15 cellular contexts compared by ENCODE assay signal in the genomic region with DNA sequence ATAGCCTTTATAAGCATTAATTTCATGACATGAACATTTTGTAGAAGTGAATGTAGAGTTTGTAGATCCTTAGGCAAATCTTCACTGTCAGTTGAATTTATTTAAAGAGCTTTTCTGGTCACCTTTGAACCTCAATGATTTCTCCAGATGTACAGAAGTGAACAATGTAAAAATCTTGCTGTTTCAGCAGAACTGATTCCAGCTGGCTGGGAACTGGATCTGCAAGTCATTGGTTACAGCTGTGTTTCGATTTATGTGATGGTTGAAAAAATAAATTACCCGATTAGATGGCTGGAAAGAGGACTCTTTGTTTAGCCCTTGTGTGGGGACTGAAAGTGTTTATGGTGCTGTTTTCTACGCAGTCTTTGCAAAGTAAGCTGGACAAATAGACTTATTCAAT.
A peak's percentile ranks its signal among the peaks of the same experiment; 100 is the strongest.
DNase-seq lines count a peak whose midpoint lies in the region; TF ChIP-seq lines count a peak whose summit lies in the region.
"Had no signal": no experiment of that assay in that cellular context is flagged by ENCODE, and none has a peak within 500 bp of the region (broad histone marks: within the 10 kb centered on the region; RNA-seq: fewer than 3 reads in every experiment).

No MANE protein-coding gene starts in this region.

- H3K9me3 ChIP-seq in mesenchymal stem cell (ENCODE audit: control insufficient read depth, low read length) (no peaks in the 10 kb centered on the region), spleen (peaks cover 0 to 4% (median 0%) of the 10 kb centered on the region in 8 donors)

- intact Hi-C loops in spleen (cut with DNase I; ENCODE audit: low total_unique reads): no loop called here

- H3K4me1 ChIP-seq in mesenchymal stem cell (ENCODE audit: control insufficient read depth, insufficient read depth, low read depth, low read length) (peaks cover 2% of the 10 kb centered on the region), spleen (no peaks in the 10 kb centered on the region)

- H3K27me3 ChIP-seq in mesenchymal stem cell (ENCODE audit: control insufficient read depth in 1 of 2, insufficient read depth in 1 of 2, low read length in 2 of 2): no peaks in the 10 kb centered on the region
- H3K27me3 ChIP-seq in spleen (replicated peaks in 1 of 7): no peaks in the 10 kb centered on the region

- no peak overlapping the region for H3K23ac ChIP-seq in mesenchymal stem cell (ENCODE audit: low read length in 2 of 2)

- no peak overlapping the region for H2BK5ac ChIP-seq in mesenchymal stem cell (ENCODE audit: low read depth, low read length, poor library complexity, severe bottlenecking)

- H2BK120ac ChIP-seq in mesenchymal stem cell (ENCODE audit: low read depth, low read length): no peak overlapping the region

- H4K91ac ChIP-seq in mesenchymal stem cell (ENCODE audit: low read length): no peak overlapping the region

- peak overlapping the region; percentile 72 for H3K9ac ChIP-seq in mesenchymal stem cell (ENCODE audit: low read length)

- DNase-seq in DMS79 treated with DMSO at 0.1 percent for 48 hours (lab: John Stamatoyannopoulos, UW): peak; percentile 18
- no peak for DNase-seq in DMS79 (lab: John Stamatoyannopoulos, UW)
- peak; percentile 11 for DNase-seq in epithelial cell of esophagus (ENCODE audit: low read depth)
- DNase-seq in mesenchymal stem cell: peak; percentile 32
- no peak for DNase-seq in activated effector memory CD4-positive, alpha-beta T cell treated with anti-CD3 and anti-CD28 coated beads, Interleukin-2, amount 50 U/mL, for 16 hours
- no peak for DNase-seq in spleen
- DNase-seq in NCI-H226: no peak
- DNase-seq: activated T-cell treated with anti-CD3 and anti-CD28 coated beads, Interleukin-2, amount 50 U/mL, for 72 hours; cerebellar nuclear complex; DMS53; NCI-H2107; stimulated activated CD4-positive, alpha-beta T cell treated with anti-CD3 and anti-CD28 coated beads, Interleukin-2, amount 100 ng/mL, for 48 hours; WERI-Rb-1 had no signal

- H3K4me3 ChIP-seq in epithelial cell of esophagus (ENCODE audit: low read length): no peak overlapping the region
- peak overlapping the region in 1 of 2 experiments; percentile 55 for H3K4me3 ChIP-seq in mesenchymal stem cell (ENCODE audit: insufficient read depth in 1 of 2, low read depth in 1 of 2, low read length in 2 of 2)
- no peak overlapping the region for H3K4me3 ChIP-seq in spleen

- no peak overlapping the region for H3K4ac ChIP-seq in mesenchymal stem cell (ENCODE audit: low read depth in 1 of 2, low read length in 2 of 2)

- H2AFZ ChIP-seq in mesenchymal stem cell (ENCODE audit: low read depth, low read length): no peak overlapping the region

- H3K79me1 ChIP-seq in mesenchymal stem cell (replicated peaks; ENCODE audit: low read length, poor library complexity, severe bottlenecking): peaks cover 6% of the 10 kb centered on the region

- H2AK5ac ChIP-seq in mesenchymal stem cell (ENCODE audit: low read length, severe bottlenecking): no peak overlapping the region

- no peak overlapping the region for H3K4me2 ChIP-seq in mesenchymal stem cell (ENCODE audit: low read length, poor library complexity, severe bottlenecking)

- TF ChIP-seq CTCF in epithelial cell of esophagus (IDR thresholded peaks at IDR 0.05; ENCODE audit: insufficient read depth, low read depth, low read length, missing control alignments): no peak
- TF ChIP-seq CTCF in spleen (IDR thresholded peaks at IDR 0.05 in 8 of 11, conservative IDR thresholded peaks at IDR 0.05 in 3 of 11): no peak

- H3K36me3 ChIP-seq in mesenchymal stem cell (ENCODE audit: control insufficient read depth in 1 of 2, insufficient read depth in 2 of 2, low read depth in 1 of 2, low read length in 2 of 2) (no peaks in the 10 kb centered on the region), spleen (no peaks in the 10 kb centered on the region)
- H3K36me3 ChIP-seq: WERI-Rb-1 had no signal

- H2BK12ac ChIP-seq in mesenchymal stem cell (ENCODE audit: low read length in 2 of 2): no peak overlapping the region

- 39% methylated on average over 2 of the region's 3 CpGs for WGBS in mesenchymal stem cell
- 59 to 76% (median 72%) methylated on average over 3 of the region's 3 CpGs for WGBS in spleen, 5 donors

- no peak overlapping the region for H2BK15ac ChIP-seq in mesenchymal stem cell (ENCODE audit: low read depth, poor library complexity, severe bottlenecking)

- no peak for TF ChIP-seq POLR2A in spleen (IDR thresholded peaks at IDR 0.05)

- H3K27ac ChIP-seq in mesenchymal stem cell (ENCODE audit: low read length, poor library complexity, severe bottlenecking) (no peak overlapping the region), temporal lobe (ENCODE audit: low read depth, low read length) (peak overlapping the region; percentile 15), spleen (no peak overlapping the region)
- H3K27ac ChIP-seq: 22Rv1, WERI-Rb-1 had no signal

- H4K8ac ChIP-seq in mesenchymal stem cell (ENCODE audit: low read length): no peak overlapping the region

- H3K18ac ChIP-seq in mesenchymal stem cell (ENCODE audit: low read depth in 1 of 2, low read length in 2 of 2): no peak overlapping the region

- no peak overlapping the region for H3K14ac ChIP-seq in mesenchymal stem cell (ENCODE audit: low read length in 2 of 2)

Comparison
In these comparisons a context has a peak if more than half of its experiments do, and no peak if none do; other contexts are left out.
1. DNase-seq: peak in DMS79 treated with DMSO at 0.1 percent for 48 hours (single experiment), epithelial cell of esophagus (single experiment) and mesenchymal stem cell (single experiment); none in DMS79 (single experiment), activated effector memory CD4-positive, alpha-beta T cell treated with anti-CD3 and anti-CD28 coated beads, Interleukin-2, amount 50 U/mL, for 16 hours (single experiment), spleen (single experiment) and NCI-H226 (single experiment).